ENCODE assay signal across 26 cellular contexts in genomic region chr5:5685737-5686136, GRCh38.
"Had no signal": no experiment of that assay in that cellular context is flagged by ENCODE, and none has a peak within 500 bp of the region (broad histone marks: within the 10 kb centered on the region; RNA-seq: fewer than 3 reads in every experiment).

No MANE protein-coding gene starts in this region.

- H3K4me1 Mint-ChIP-seq: endodermal cell, immature natural killer cell, mesothelial cell of epicardium had no signal

- H3K27me3 Mint-ChIP-seq: dendritic cell treated with granulocyte-macrophage colony-stimulating factor and Interleukin-4, amounts not matched to agents 40 ng/mL and 50 ng/mL, for 4 days had no signal

- H3K27ac Mint-ChIP-seq: dendritic cell treated with granulocyte-macrophage colony-stimulating factor and Interleukin-4, amounts not matched to agents 40 ng/mL and 50 ng/mL, for 4 days; effector memory CD8-positive, alpha-beta T cell; endodermal cell; immature natural killer cell; mesothelial cell of epicardium had no signal

- H3K36me3 Mint-ChIP-seq: mesothelial cell of epicardium had no signal

- ATAC-seq: effector memory CD8-positive, alpha-beta T cell; esophagus mucosa; foreskin keratinocyte; gastroesophageal sphincter; left colon; left lobe of liver; lower lobe of right lung; mucosa of descending colon had no signal

- H3K4me1 ChIP-seq: colonic mucosa, foreskin keratinocyte, gastroesophageal sphincter, lower lobe of right lung had no signal

- H3K4me3 Mint-ChIP-seq: dendritic cell treated with granulocyte-macrophage colony-stimulating factor and Interleukin-4, amounts not matched to agents 40 ng/mL and 50 ng/mL, for 4 days; effector memory CD8-positive, alpha-beta T cell; endodermal cell; immature natural killer cell; mesothelial cell of epicardium had no signal

- H3K27ac ChIP-seq: colonic mucosa, epithelial cell of prostate, foreskin keratinocyte, gastroesophageal sphincter, hepatocyte, left ventricle myocardium inferior, lower lobe of right lung had no signal

- H3K9me3 ChIP-seq: colonic mucosa, gastroesophageal sphincter, lower lobe of right lung, mucosa of descending colon had no signal

- H3K27me3 ChIP-seq: colonic mucosa, foreskin keratinocyte, gastroesophageal sphincter, heart left ventricle, hepatocyte had no signal

- H2AFZ ChIP-seq: hepatocyte had no signal

- H3K4me2 ChIP-seq: hepatocyte had no signal

- H3K36me3 ChIP-seq: colonic mucosa, gastroesophageal sphincter, heart left ventricle, left ventricle myocardium inferior, lower lobe of right lung had no signal

- H3K79me2 ChIP-seq: hepatocyte had no signal

- DNase-seq: cerebellar nuclear complex; colonic mucosa; cortex of kidney; effector CD8-positive, alpha-beta T cell; effector memory CD8-positive, alpha-beta T cell; endodermal cell; erythroblast; foreskin keratinocyte; heart left ventricle; hypothalamus; immature natural killer cell; islet precursor cell; kidney; kidney glomerular epithelial cell; left colon; left ventricle myocardium inferior; lower lobe of right lung; mesenchymal stem cell; mucosa of descending colon had no signal

- H3K4me3 ChIP-seq: colonic mucosa, gastroesophageal sphincter, heart left ventricle, hepatocyte, left ventricle myocardium inferior, lower lobe of right lung, mucosa of descending colon had no signal
